Comparison of ENCODE assay signal across 9 cellular contexts in genomic region chr19:41997121-41997850, GRCh38. TPM values are rescaled to one million over a fixed set of nuclear protein-coding genes. Genes with fewer than 3 reads are reported as not detected.
DNase-seq lines count a peak whose midpoint lies in the region; ATAC-seq and TF ChIP-seq lines count a peak whose summit lies in the region.
"Had no signal": no experiment of that assay in that cellular context is flagged by ENCODE, and none has a peak within 500 bp of the region (broad histone marks: within the 10 kb centered on the region; RNA-seq: fewer than 3 reads in every experiment).

No MANE protein-coding gene starts in this region.

- H3K4me1 ChIP-seq in trophoblast cell (ENCODE audit: control insufficient read depth in 1 of 2, insufficient read depth in 2 of 2, low read length in 2 of 2), result no peaks in the 10 kb centered on the region

- no peak for TF ChIP-seq CTCF in GM12865 (IDR thresholded peaks at IDR 0.05; ENCODE audit: insufficient read depth, low read depth, low read length, missing control alignments)

- H3K4me2 ChIP-seq in trophoblast cell (ENCODE audit: low read length), result no peak overlapping the region

- H3K23ac ChIP-seq in trophoblast cell (ENCODE audit: low read length), result no peak overlapping the region

- H2BK5ac ChIP-seq in trophoblast cell (ENCODE audit: low read depth, low read length, poor library complexity), result no peak overlapping the region

- H3K79me2 ChIP-seq in trophoblast cell (ENCODE audit: control insufficient read depth, insufficient read depth, low read length, poor library complexity), result no peaks in the 10 kb centered on the region

- no peaks in the 10 kb centered on the region for H3K36me3 ChIP-seq in trophoblast cell (ENCODE audit: control insufficient read depth in 1 of 2, insufficient read depth in 2 of 2, low read length in 2 of 2)
- H3K36me3 ChIP-seq: neutrophil had no signal

- peaks cover 17% of the 10 kb centered on the region for H3K9me3 ChIP-seq in trophoblast cell (ENCODE audit: insufficient read depth, low read depth, low read length)
- H3K9me3 ChIP-seq: neutrophil had no signal

- no peak overlapping the region for H3K27ac ChIP-seq in trophoblast cell (ENCODE audit: low read depth, low read length)
- H3K27ac ChIP-seq: neutrophil had no signal

- H3K4me3 ChIP-seq in GM12865 (ENCODE audit: low read depth, low read length) (no peak overlapping the region), trophoblast cell (ENCODE audit: low read depth, low read length) (no peak overlapping the region)

- no peak overlapping the region for H2BK120ac ChIP-seq in trophoblast cell (ENCODE audit: insufficient read depth, low read length, poor library complexity)

- no peak overlapping the region for H4K8ac ChIP-seq in trophoblast cell (ENCODE audit: low read depth, low read length)

- no peak overlapping the region for H3K18ac ChIP-seq in trophoblast cell (ENCODE audit: low read length)

- ATAC-seq in HG02852 (IDR thresholded peaks at IDR 0.05; ENCODE audit: unreplicated experiment), result no peak
- ATAC-seq in GM21367 (IDR thresholded peaks at IDR 0.05; ENCODE audit: unreplicated experiment), result no peak

- no peak overlapping the region for H3K4ac ChIP-seq in trophoblast cell (ENCODE audit: low read depth, low read length)

- peaks cover 52% of the 10 kb centered on the region for H3K27me3 ChIP-seq in trophoblast cell (ENCODE audit: insufficient read depth, low read length)

- H4K12ac ChIP-seq in trophoblast cell (ENCODE audit: low read depth, low read length), result no peak overlapping the region

- no peak overlapping the region for H2AK5ac ChIP-seq in trophoblast cell (ENCODE audit: low read length)

- H3K9ac ChIP-seq in trophoblast cell (ENCODE audit: low read length), result no peak overlapping the region

- no peak overlapping the region for H4K91ac ChIP-seq in trophoblast cell (ENCODE audit: low read depth, low read length)

- H3K79me1 ChIP-seq in trophoblast cell (ENCODE audit: low read length), result no peaks in the 10 kb centered on the region

- no CpG with 5 or more reads among the region's 35 CpGs for WGBS in trophoblast cell (ENCODE audit: extremely low coverage, insufficient coverage, insufficient read length)

- H2AFZ ChIP-seq in trophoblast cell (ENCODE audit: insufficient read depth, low read length, poor library complexity), result no peak overlapping the region

- H2BK12ac ChIP-seq in trophoblast cell (ENCODE audit: low read length), result no peak overlapping the region

- H3K14ac ChIP-seq in trophoblast cell (ENCODE audit: low read length), result no peak overlapping the region

- peak; percentile 26 for DNase-seq in GM12865 (ENCODE audit: low read depth)
- peak; percentile 29 for DNase-seq in NCI-H1048 (lab: John Stamatoyannopoulos, UW)
- DNase-seq in activated T-cell treated with anti-CD3 and anti-CD28 coated beads, Interleukin-2, amount 50 U/mL, for 48 hours, result peak; percentile 55 to 67
- peak; percentile 72 for DNase-seq in germinal center (ENCODE audit: low spot score)
- DNase-seq in trophoblast cell, result peak; percentile 22 to 51
- no peak for DNase-seq in NCI-H524 treated with DMSO at 0.1 percent for 48 hours (lab: John Stamatoyannopoulos, UW)

RNA-seq across cellular contexts. Expression of gene ATP1A3, which starts 3.3 kb away (rescaled TPM):
- polyA plus RNA-seq in trophoblast cell (2013), result 0.11 and 0.12 TPM in 2 replicates

RNA-seq across cellular contexts. Expression of gene RABAC1, which starts 38.2 kb away (rescaled TPM):
- polyA plus RNA-seq in trophoblast cell (2013), result 169 and 176 TPM in 2 replicates
